8 cellular contexts compared by ENCODE assay signal in genomic region chr14:30874999-30875787, GRCh38. TPM values are rescaled to one million over a fixed set of nuclear protein-coding genes. Genes with fewer than 3 reads are reported as not detected.
DNase-seq lines count a peak whose midpoint lies in the region; ATAC-seq and TF ChIP-seq lines count a peak whose summit lies in the region.

No MANE protein-coding gene starts in this region.

- peaks cover 0 to 5% (median 0%) of the 10 kb centered on the region in 7 donors for H3K9me3 Mint-ChIP-seq in CD4-positive, CD25-positive, alpha-beta regulatory T cell
- H3K9me3 Mint-ChIP-seq in activated CD8-positive, alpha-beta T cell treated with anti-CD3 and anti-CD28 coated beads, Interleukin-2, amount 10 ng/mL, durations not matched to agents 7 days and 5 days (ENCODE audit: insufficient read depth), result no peaks in the 10 kb centered on the region

- H3K36me3 ChIP-seq in CD4-positive, CD25-positive, alpha-beta regulatory T cell (ENCODE audit: control insufficient read depth, insufficient read depth, low read length), result no peaks in the 10 kb centered on the region
- no peaks in the 10 kb centered on the region for H3K36me3 ChIP-seq in parathyroid adenoma (ENCODE audit: control insufficient read depth, insufficient read depth, low read length)

- H3K4me1 Mint-ChIP-seq in CD4-positive, CD25-positive, alpha-beta regulatory T cell, result peaks cover 6 to 21% (median 10%) of the 10 kb centered on the region in 4 donors
- H3K4me1 Mint-ChIP-seq in activated CD8-positive, alpha-beta T cell treated with anti-CD3 and anti-CD28 coated beads, Interleukin-2, amount 10 ng/mL, durations not matched to agents 7 days and 5 days (ENCODE audit: low read depth), result peaks cover 12% of the 10 kb centered on the region

- peak overlapping the region; percentile 91 for H2AFZ ChIP-seq in parathyroid adenoma

- H3K27ac ChIP-seq in CD4-positive, CD25-positive, alpha-beta regulatory T cell (ENCODE audit: insufficient read depth, low read length, poor library complexity, severe bottlenecking), result no peak overlapping the region
- H3K27ac ChIP-seq in foreskin keratinocyte (no peak overlapping the region), parathyroid adenoma (no peak overlapping the region)

- H3K9ac ChIP-seq in parathyroid adenoma, result no peak overlapping the region

- no peaks in the 10 kb centered on the region for H3K79me2 ChIP-seq in parathyroid adenoma

- TF ChIP-seq CTCF in foreskin keratinocyte (conservative IDR thresholded peaks at IDR 0.05) (no peak), parathyroid adenoma (IDR thresholded peaks at IDR 0.05) (no peak)

- DNase-seq in CD4-positive, CD25-positive, alpha-beta regulatory T cell, result peak in 2 of 3 donors; percentile 2 to 13
- DNase-seq in activated CD8-positive, alpha-beta T cell treated with anti-CD3 and anti-CD28 coated beads, Interleukin-2, amount 10 ng/mL, durations not matched to agents 7 days and 5 days, result peak; percentile 24
- peak in 1 of 2 donors; percentile 10 for DNase-seq in foreskin keratinocyte
- no peak for DNase-seq in NCI-H446 treated with DMSO at 0.1 percent for 48 hours (lab: John Stamatoyannopoulos, UW)
- no peak for DNase-seq in NCI-H226

- H3K4me1 ChIP-seq in CD4-positive, CD25-positive, alpha-beta regulatory T cell (ENCODE audit: control insufficient read depth, insufficient read depth, low read length, poor library complexity, severe bottlenecking), result peaks cover 18% of the 10 kb centered on the region
- H3K4me1 ChIP-seq in foreskin keratinocyte, result no peaks in the 10 kb centered on the region
- no peaks in the 10 kb centered on the region for H3K4me1 ChIP-seq in parathyroid adenoma

- H3K27ac Mint-ChIP-seq in CD4-positive, CD25-positive, alpha-beta regulatory T cell, result no peak overlapping the region
- no peak overlapping the region for H3K27ac Mint-ChIP-seq in activated CD8-positive, alpha-beta T cell treated with anti-CD3 and anti-CD28 coated beads, Interleukin-2, amount 10 ng/mL, durations not matched to agents 7 days and 5 days

- no peak overlapping the region for H3K4me3 ChIP-seq in CD4-positive, CD25-positive, alpha-beta regulatory T cell (ENCODE audit: low read depth, low read length)
- peak overlapping the region; percentile 52 for H3K4me3 ChIP-seq in parathyroid adenoma (ENCODE audit: low read depth, low read length)

- H3K9me3 ChIP-seq in CD4-positive, CD25-positive, alpha-beta regulatory T cell (ENCODE audit: control insufficient read depth in 2 of 2, low read length in 2 of 2), result no peaks in the 10 kb centered on the region
- H3K9me3 ChIP-seq in parathyroid adenoma (ENCODE audit: control insufficient read depth, low read length), result no peaks in the 10 kb centered on the region

- H3K27me3 ChIP-seq in CD4-positive, CD25-positive, alpha-beta regulatory T cell (ENCODE audit: control insufficient read depth, insufficient read depth, low read length), result peaks cover 21% of the 10 kb centered on the region
- H3K27me3 ChIP-seq in foreskin keratinocyte (peaks cover 86% of the 10 kb centered on the region), parathyroid adenoma (ENCODE audit: control insufficient read depth, insufficient read depth, low read length) (no peaks in the 10 kb centered on the region)

- H3K27me3 Mint-ChIP-seq in CD4-positive, CD25-positive, alpha-beta regulatory T cell, result peaks cover 63% of the 10 kb centered on the region
- H3K27me3 Mint-ChIP-seq in activated CD8-positive, alpha-beta T cell treated with anti-CD3 and anti-CD28 coated beads, Interleukin-2, amount 10 ng/mL, durations not matched to agents 7 days and 5 days (ENCODE audit: low read depth), result peaks cover 47% of the 10 kb centered on the region

- no peaks in the 10 kb centered on the region for H3K36me3 Mint-ChIP-seq in CD4-positive, CD25-positive, alpha-beta regulatory T cell
- H3K36me3 Mint-ChIP-seq in activated CD8-positive, alpha-beta T cell treated with anti-CD3 and anti-CD28 coated beads, Interleukin-2, amount 10 ng/mL, durations not matched to agents 7 days and 5 days (ENCODE audit: low read depth), result peaks cover 2% of the 10 kb centered on the region

- peak overlapping the region; percentile 64 for H3K4me2 ChIP-seq in parathyroid adenoma (ENCODE audit: low read length)

- POLR2A ChIA-PET in activated CD8-positive, alpha-beta T cell treated with anti-CD3 and anti-CD28 coated beads, Interleukin-2, amount 10 ng/mL, durations not matched to agents 7 days and 5 days (lab: Charles Lee), result no interaction called here

- peak overlapping the region; percentile 75 to 80 (median 78) for H3K4me3 Mint-ChIP-seq in CD4-positive, CD25-positive, alpha-beta regulatory T cell
- H3K4me3 Mint-ChIP-seq in activated CD8-positive, alpha-beta T cell treated with anti-CD3 and anti-CD28 coated beads, Interleukin-2, amount 10 ng/mL, durations not matched to agents 7 days and 5 days, result peak overlapping the region; percentile 74

- CTCF ChIA-PET in activated CD8-positive, alpha-beta T cell treated with anti-CD3 and anti-CD28 coated beads, Interleukin-2, amount 10 ng/mL, durations not matched to agents 7 days and 5 days (lab: Charles Lee), result interaction anchor here (0.8 to 1.5 kb wide), 2 partner anchors 13 to 219 kb away, joined by 3 read pairs; no protein-coding TSS in a partner anchor

- peak; percentile 14 to 22 for ATAC-seq in CD4-positive, CD25-positive, alpha-beta regulatory T cell (ENCODE audit: low read depth in 2 of 2)
- ATAC-seq in GM19351 (IDR thresholded peaks at IDR 0.05; ENCODE audit: unreplicated experiment), result peak; percentile 29
- ATAC-seq in HG03280 (IDR thresholded peaks at IDR 0.05; ENCODE audit: unreplicated experiment), result peak; percentile 20
- ATAC-seq in activated CD8-positive, alpha-beta T cell treated with anti-CD3 and anti-CD28 coated beads, Interleukin-2, amount 10 ng/mL, durations not matched to agents 7 days and 5 days, result peak; percentile 10
- peak; percentile 50 for ATAC-seq in foreskin keratinocyte

RNA-seq across cellular contexts. Expression of gene COCH, which starts 0.8 kb away (rescaled TPM):
- not detected for total RNA-seq in CD4-positive, CD25-positive, alpha-beta regulatory T cell
- 1 to 10 TPM in 2 of 4 donors, under 1 TPM in 1, not detected in 1; 0.74 to 2.1 (median 1.0) TPM for polyA plus RNA-seq in CD4-positive, CD25-positive, alpha-beta regulatory T cell
- total RNA-seq in activated CD8-positive, alpha-beta T cell treated with anti-CD3 and anti-CD28 coated beads, Interleukin-2, amount 10 ng/mL, durations not matched to agents 7 days and 5 days, result 1 to 10 TPM; 2.3 TPM
- total RNA-seq in foreskin keratinocyte, result 0.04 TPM in 1 of 2 replicates, not detected in the other
- polyA plus RNA-seq in foreskin keratinocyte, result 0.02 and 0.09 TPM in 2 replicates

Comparison
In these comparisons a context has a peak if more than half of its experiments do, and no peak if none do; other contexts are left out.
1. DNase-seq: peak in CD4-positive, CD25-positive, alpha-beta regulatory T cell (2 of 3) and activated CD8-positive, alpha-beta T cell treated with anti-CD3 and anti-CD28 coated beads, Interleukin-2, amount 10 ng/mL, durations not matched to agents 7 days and 5 days (single experiment); none in NCI-H446 treated with DMSO at 0.1 percent for 48 hours (single experiment) and NCI-H226 (single experiment).
2. Peak in every context shown above with its lines, with median percentiles within 50 percentile points of each other: ATAC-seq.